ENCODE assay signal across 21 cellular contexts in genomic region chr1:58861076-58861475, GRCh38.
DNase-seq lines count a peak whose midpoint lies in the region; ATAC-seq and TF ChIP-seq lines count a peak whose summit lies in the region.
"Had no signal": no experiment of that assay in that cellular context is flagged by ENCODE, and none has a peak within 500 bp of the region (broad histone marks: within the 10 kb centered on the region; RNA-seq: fewer than 3 reads in every experiment).

No MANE protein-coding gene starts in this region.

- H4K5ac ChIP-seq in IMR-90 (ENCODE audit: low read depth, low read length) = no peak overlapping the region

- H2AFZ ChIP-seq in IMR-90 (replicated peaks; ENCODE audit: low read length, poor library complexity) = no peak overlapping the region
- H2AFZ ChIP-seq: GM23338 had no signal

- DNase-seq in IMR-90 = no peak
- no peak for DNase-seq in effector memory CD8-positive, alpha-beta T cell
- DNase-seq in natural killer cell = no peak
- DNase-seq in DMS53 (lab: John Stamatoyannopoulos, UW) = no peak
- DNase-seq in esophagus squamous epithelium (lab: John Stamatoyannopoulos, UW) = no peak
- DNase-seq: Calu3, DMS153, H9, HFFc6, KG1, MG63, NCI-H2029, NCI-H446, NCI-H524 treated with DMSO at 0.1 percent for 48 hours, NCI-H82, Peyer's patch, SHP77 treated with DMSO at 0.1 percent for 48 hours had no signal

- dilution Hi-C loops in IMR-90 (cut with HindIII; ENCODE audit: low sequenced_read_pairs, unreplicated experiment) = no loop called here

- no peak overlapping the region for H4K8ac ChIP-seq in IMR-90 (ENCODE audit: low read depth in 2 of 2, low read length in 2 of 2)

- H2AK9ac ChIP-seq in IMR-90 (replicated peaks; ENCODE audit: low read depth, low read length, poor library complexity) = no peak overlapping the region

- H3K36me3 ChIP-seq in IMR-90 (ENCODE audit: control insufficient read depth, insufficient read depth, low read length) (no peaks in the 10 kb centered on the region), esophagus squamous epithelium (no peaks in the 10 kb centered on the region)
- H3K36me3 ChIP-seq: MG63, Peyer's patch had no signal

- H4K20me1 ChIP-seq in IMR-90 (ENCODE audit: insufficient read depth, low read length) = no peaks in the 10 kb centered on the region

- no peak overlapping the region for H3K4ac ChIP-seq in IMR-90 (ENCODE audit: low read depth, low read length)

- no peak overlapping the region for H3K4me2 ChIP-seq in IMR-90 (ENCODE audit: low read depth, low read length)
- H3K4me2 ChIP-seq: GM23338 had no signal

- TF ChIP-seq RAD21 in IMR-90 (IDR thresholded peaks at IDR 0.05; ENCODE audit: low read length) = no peak

- ATAC-seq in IMR-90 (ENCODE audit: low read depth) = no peak
- no peak for ATAC-seq in effector memory CD8-positive, alpha-beta T cell (replicated peaks)
- ATAC-seq in natural killer cell = no peak
- no peak for ATAC-seq in GM21367 (IDR thresholded peaks at IDR 0.05; ENCODE audit: unreplicated experiment)
- no peak for ATAC-seq in HG03196 (IDR thresholded peaks at IDR 0.05; ENCODE audit: unreplicated experiment)
- ATAC-seq: GM23338 had no signal

- no peak overlapping the region for H3K27ac ChIP-seq in IMR-90 (ENCODE audit: insufficient read depth, low read length)
- H3K27ac ChIP-seq in esophagus squamous epithelium = peak overlapping the region in 1 of 4 donors; percentile 51
- H3K27ac ChIP-seq: C4-2B, Peyer's patch had no signal

- H3K56ac ChIP-seq in IMR-90 (ENCODE audit: extremely low read depth, insufficient read depth, low read length) = no peak overlapping the region

- peak overlapping the region; percentile 10 to 25 for H3K4me3 Mint-ChIP-seq in effector memory CD8-positive, alpha-beta T cell
- peak overlapping the region; percentile 76 for H3K4me3 Mint-ChIP-seq in natural killer cell
- H3K4me3 Mint-ChIP-seq: GM23338, H9, HFFc6 had no signal

- POLR2A ChIA-PET in IMR-90 (lab: Charles Lee; ENCODE audit: unreplicated experiment) = no interaction called here

- H3K9me3 ChIP-seq in IMR-90 (ENCODE audit: control insufficient read depth, insufficient read depth, low read length) = no peaks in the 10 kb centered on the region
- H3K9me3 ChIP-seq in esophagus squamous epithelium = no peaks in the 10 kb centered on the region
- H3K9me3 ChIP-seq: MG63, Peyer's patch had no signal

- H3K9me3 Mint-ChIP-seq in effector memory CD8-positive, alpha-beta T cell = no peaks in the 10 kb centered on the region
- no peaks in the 10 kb centered on the region for H3K9me3 Mint-ChIP-seq in natural killer cell
- H3K9me3 Mint-ChIP-seq: GM23338, H9, HFFc6 had no signal

- no peak overlapping the region for H3K4me3 ChIP-seq in IMR-90 (ENCODE audit: insufficient read depth, low read depth, low read length)
- H3K4me3 ChIP-seq in esophagus squamous epithelium = no peak overlapping the region
- H3K4me3 ChIP-seq: GM23338, MG63, Peyer's patch had no signal

- WGBS in IMR-90 (ENCODE audit: extremely low coverage in 2 of 2, insufficient read length in 1 of 2), 2 experiments = 70 to 94% methylated on average over 1 of the region's 1 CpG
- WGBS in esophagus squamous epithelium, 2 donors = 83 to 85% methylated on average over 1 of the region's 1 CpG

- no peaks in the 10 kb centered on the region for H3K27me3 Mint-ChIP-seq in effector memory CD8-positive, alpha-beta T cell
- no peaks in the 10 kb centered on the region for H3K27me3 Mint-ChIP-seq in natural killer cell (ENCODE audit: low read depth in 2 of 2)

- H3K27me3 ChIP-seq in IMR-90 (ENCODE audit: control insufficient read depth, insufficient read depth, low read length) = no peaks in the 10 kb centered on the region
- no peaks in the 10 kb centered on the region for H3K27me3 ChIP-seq in esophagus squamous epithelium
- H3K27me3 ChIP-seq: MG63, Peyer's patch had no signal

- H3K27ac Mint-ChIP-seq in effector memory CD8-positive, alpha-beta T cell = peak overlapping the region; percentile 38 to 85
- peak overlapping the region; percentile 81 to 85 for H3K27ac Mint-ChIP-seq in natural killer cell
- H3K27ac Mint-ChIP-seq: GM23338, H9, HFFc6 had no signal

- in situ Hi-C loops in IMR-90 (cut with MboI; ENCODE audit: low sequenced_read_pairs) = no loop called here

- no peak overlapping the region; the same call in 1 of the 2 replicates for H2AK5ac ChIP-seq in IMR-90 (ENCODE audit: low read depth, low read length)

- H3K4me1 ChIP-seq in IMR-90 (ENCODE audit: control insufficient read depth, insufficient read depth, low read length) (peaks cover 6% of the 10 kb centered on the region; the same call in 1 of the 2 replicates), esophagus squamous epithelium (peaks cover 0 to 10% (median 0%) of the 10 kb centered on the region in 3 donors)
- H3K4me1 ChIP-seq: Peyer's patch had no signal

- CTCF ChIA-PET in IMR-90 (lab: Yijun Ruan, JAX) = no interaction called here

- 0 out of 2 replicates have a peak overlapping the region, but pooled peaks have one; percentile 36 for H3K23ac ChIP-seq in IMR-90 (ENCODE audit: low read depth, low read length)

- intact Hi-C loops in IMR-90 (cut with micrococcal nuclease) (no loop called here), natural killer cell (cut with micrococcal nuclease) (loop anchor here (2.0 to 5.0 kb wide), 2 partner anchors 26 to 44 kb away; no protein-coding TSS in a partner anchor), esophagus squamous epithelium (cut with DNase I) (no loop called here)

- BruUV-seq in IMR-90 (replicated peaks; lab: Mats Ljungman, UMichigan) = no TSS peak

- peak overlapping the region; percentile 45 for H2BK5ac ChIP-seq in IMR-90 (ENCODE audit: low read depth, low read length, poor library complexity, severe bottlenecking)

- no peak overlapping the region; the same call in 1 of the 2 replicates for H4K91ac ChIP-seq in IMR-90 (ENCODE audit: insufficient read depth, low read depth, low read length)

- H3K79me1 ChIP-seq in IMR-90 (ENCODE audit: low read depth in 1 of 2, low read length in 2 of 2) = no peaks in the 10 kb centered on the region

- no peaks in the 10 kb centered on the region for H3K36me3 Mint-ChIP-seq in effector memory CD8-positive, alpha-beta T cell (ENCODE audit: insufficient read depth)
- H3K36me3 Mint-ChIP-seq in natural killer cell = no peaks in the 10 kb centered on the region

- TF ChIP-seq POLR2A in IMR-90 (IDR thresholded peaks at IDR 0.05; ENCODE audit: low read depth, low read length) (no peak), esophagus squamous epithelium (IDR thresholded peaks at IDR 0.05) (no peak)

- no peak for TF ChIP-seq CTCF in IMR-90 (conservative IDR thresholded peaks at IDR 0.05; ENCODE audit: low read depth, low read length)
- no peak for TF ChIP-seq CTCF in natural killer cell (IDR thresholded peaks at IDR 0.05)
- no peak for TF ChIP-seq CTCF in esophagus squamous epithelium (IDR thresholded peaks at IDR 0.05)

- no peak overlapping the region for H2BK120ac ChIP-seq in IMR-90 (ENCODE audit: low read depth, low read length)

- H3K18ac ChIP-seq in IMR-90 (ENCODE audit: low read depth, low read length) = peak overlapping the region; percentile 23; the same call in 1 of the 2 replicates

- H3K9ac ChIP-seq in IMR-90 (ENCODE audit: low read depth, low read length) = no peak overlapping the region

- no peak overlapping the region for H2BK20ac ChIP-seq in IMR-90 (ENCODE audit: low read depth, low read length)

- peaks cover 24 to 51% of the 10 kb centered on the region in 2 donors for H3K4me1 Mint-ChIP-seq in effector memory CD8-positive, alpha-beta T cell (ENCODE audit: low read depth in 2 of 2)
- H3K4me1 Mint-ChIP-seq in natural killer cell = peaks cover 54 to 66% of the 10 kb centered on the region in 2 donors

- peaks cover 3% of the 10 kb centered on the region; the same call in 1 of the 2 replicates for H3K9me1 ChIP-seq in IMR-90 (ENCODE audit: insufficient read depth, low read length)

- no peak overlapping the region for H2BK15ac ChIP-seq in IMR-90 (ENCODE audit: low read depth, low read length)

- no peak overlapping the region for H3K14ac ChIP-seq in IMR-90 (replicated peaks; ENCODE audit: low read depth, low read length)

TF ChIP-seq in IMR-90, 13 proteins besides CTCF, POLR2A, EP300 and RAD21:
- TF ChIP-seq CHD1 (IDR thresholded peaks at IDR 0.05; ENCODE audit: low read depth, low read length) (no peak), CEBPB (IDR thresholded peaks at IDR 0.05; ENCODE audit: low read depth, low read length) (no peak), FOS (IDR thresholded peaks at IDR 0.05; ENCODE audit: low read depth, low read length) (no peak), BHLHE40 (IDR thresholded peaks at IDR 0.05; ENCODE audit: low read depth, low read length) (no peak), ELK1 (IDR thresholded peaks at IDR 0.05; ENCODE audit: borderline replicate concordance, low read depth, low read length) (no peak)
